8 cellular contexts compared by ENCODE assay signal in the genomic region with DNA sequence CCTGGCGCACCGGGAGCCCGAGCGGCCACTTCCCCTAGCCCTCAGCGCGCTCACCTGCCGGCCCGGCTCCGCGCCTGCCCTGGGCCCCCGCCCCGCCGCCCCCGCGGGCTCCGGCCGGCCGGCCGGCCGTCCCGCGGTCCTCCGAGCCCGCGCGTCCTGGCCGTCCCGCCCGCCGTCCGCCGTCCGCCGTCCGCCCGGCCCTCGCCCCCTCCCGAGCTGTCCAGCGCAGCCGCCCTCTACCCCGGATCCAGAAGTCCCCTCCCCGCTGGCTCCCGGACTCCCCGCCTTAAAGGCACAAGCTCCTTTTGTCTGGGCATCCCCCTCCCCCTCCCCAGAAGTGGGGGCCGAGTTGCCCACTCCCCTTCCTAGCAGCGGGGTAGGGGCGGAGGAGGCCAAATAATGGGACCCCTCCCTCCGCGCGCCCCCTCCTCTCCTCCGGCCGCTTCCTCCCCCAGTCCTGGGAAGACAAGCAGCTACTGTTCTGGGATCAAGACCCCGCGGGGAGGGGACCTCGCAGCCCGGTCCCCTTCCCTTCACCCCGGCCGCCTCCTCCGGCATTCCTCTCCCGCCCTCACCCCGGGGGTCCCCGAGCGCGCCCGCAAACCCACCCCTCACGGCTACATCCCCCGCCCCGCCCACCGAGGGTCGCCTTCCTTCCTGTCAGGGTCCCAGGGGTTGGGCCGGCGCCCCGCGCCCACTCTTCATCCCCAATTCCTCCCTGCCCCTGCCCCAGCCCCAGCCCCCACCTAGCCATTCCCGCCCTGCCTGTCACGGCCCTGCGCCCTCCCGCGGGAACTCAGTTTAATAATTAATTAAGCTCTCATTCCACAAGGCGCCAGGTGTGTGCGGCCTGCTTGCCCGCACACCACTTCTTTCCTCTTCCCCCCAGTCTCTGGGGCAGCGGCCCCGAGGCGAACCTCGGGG. TPM values are rescaled to one million over a fixed set of nuclear protein-coding genes. Genes with fewer than 3 reads are reported as not detected.
DNase-seq lines count a peak whose midpoint lies in the region; ATAC-seq and TF ChIP-seq lines count a peak whose summit lies in the region.

A gene (minus strand): TSS at position 238 of the 924 bp plus-strand sequence. CDS start 5,655 bp downstream, outside the sequence.

- ATAC-seq in mucosa of descending colon, result peak; percentile 89

- DNase-seq in SKM-1 treated with dmso at 0.1 percent for 144 hours (lab: John Stamatoyannopoulos, UW; ENCODE audit: unreplicated experiment), result peak; percentile 17
- no peak for DNase-seq in SKM-1 (lab: John Stamatoyannopoulos, UW; ENCODE audit: unreplicated experiment)
- peak; percentile 87 for DNase-seq in WERI-Rb-1
- DNase-seq in esophagus squamous epithelium (lab: John Stamatoyannopoulos, UW), result no peak
- DNase-seq in mucosa of descending colon, result peak; percentile 86 to 88 (median 87)
- DNase-seq in ureter (ENCODE audit: low spot score), result peak; percentile 87
- no peak for DNase-seq in activated gamma-delta T cell treated with Interleukin-2 at 50 U/mL for 16 hours

- H3K4me1 ChIP-seq in HUES6 (ENCODE audit: control insufficient read depth, insufficient read depth, low read length), result peaks cover 14% of the 10 kb centered on the region
- H3K4me1 ChIP-seq in esophagus squamous epithelium, result peaks cover 17 to 46% (median 21%) of the 10 kb centered on the region in 3 donors
- H3K4me1 ChIP-seq in mucosa of descending colon (ENCODE audit: low read depth), result peaks cover 30% of the 10 kb centered on the region

- H3K4me3 ChIP-seq in HUES6 (ENCODE audit: low read depth, low read length) (peak within 1 kb of the TSS; percentile 99), WERI-Rb-1 (ENCODE audit: low read depth, low read length) (peak within 1 kb of the TSS; percentile 73), esophagus squamous epithelium (peak within 1 kb of the TSS; percentile 79 to 92 (median 87)), mucosa of descending colon (peak within 1 kb of the TSS; percentile 78)

- H3K27me3 ChIP-seq in HUES6 (ENCODE audit: control insufficient read depth, insufficient read depth, low read length) (peaks cover 11% of the 10 kb centered on the region), WERI-Rb-1 (ENCODE audit: insufficient read depth, low read depth, severe bottlenecking) (no peaks in the 10 kb centered on the region), esophagus squamous epithelium (no peaks in the 10 kb centered on the region)

- peak within 1 kb of the TSS; percentile 78 for H3K9ac ChIP-seq in HUES6 (ENCODE audit: low read length)

- no peak for TF ChIP-seq CTCF in WERI-Rb-1 (IDR thresholded peaks at IDR 0.05; ENCODE audit: low read depth, low read length)
- TF ChIP-seq CTCF in esophagus squamous epithelium (IDR thresholded peaks at IDR 0.05), result no peak
- no peak for TF ChIP-seq CTCF in mucosa of descending colon (IDR thresholded peaks at IDR 0.05)

- H3K27ac ChIP-seq in HUES6 (ENCODE audit: low read depth, low read length) (peak within 1 kb of the TSS; percentile 57; the same call in 1 of the 2 replicates), WERI-Rb-1 (peak within 1 kb of the TSS; percentile 87), esophagus squamous epithelium (peak within 1 kb of the TSS; percentile 90 to 92 (median 91))

- intact Hi-C loops in esophagus squamous epithelium (cut with DNase I) (no loop called here), mucosa of descending colon (cut with DNase I, micrococcal nuclease) (no loop called here)

- no peaks in the 10 kb centered on the region for H3K9me3 ChIP-seq in HUES6 (ENCODE audit: control insufficient read depth, insufficient read depth, low read depth, low read length)
- H3K9me3 ChIP-seq in WERI-Rb-1 (ENCODE audit: severe bottlenecking), result no peaks in the 10 kb centered on the region
- H3K9me3 ChIP-seq in esophagus squamous epithelium, result no peaks in the 10 kb centered on the region
- H3K9me3 ChIP-seq in mucosa of descending colon, result no peaks in the 10 kb centered on the region

- peak in 1 of 4 donors; percentile 18 for TF ChIP-seq POLR2A in esophagus squamous epithelium (IDR thresholded peaks at IDR 0.05)

- H3K36me3 ChIP-seq in HUES6 (ENCODE audit: control insufficient read depth, insufficient read depth, low read length) (no peaks in the 10 kb centered on the region), WERI-Rb-1 (no peaks in the 10 kb centered on the region), esophagus squamous epithelium (no peaks in the 10 kb centered on the region), mucosa of descending colon (ENCODE audit: low read depth) (no peaks in the 10 kb centered on the region)

- 0% methylated on average over 6 to 8 of the region's 86 CpGs for WGBS in esophagus squamous epithelium, 2 donors

RNA-seq across cellular contexts. Expression of the gene that starts here (rescaled TPM):
- total RNA-seq in esophagus squamous epithelium (10 to 100 TPM; 11.5 to 14.7 (median 13.9) TPM), mucosa of descending colon (100 to 1,000 TPM in 2 of 3 donors, 10 to 100 TPM in 1; 91.6 to 207 (median 102) TPM), ureter (98.0 TPM)

Comparison
In these comparisons a context has a peak if more than half of its experiments do, and no peak if none do; other contexts are left out.
1. DNase-seq: peak in SKM-1 treated with dmso at 0.1 percent for 144 hours (single experiment), WERI-Rb-1 (single experiment), mucosa of descending colon (3 of 3) and ureter (single experiment); none in SKM-1 (single experiment), esophagus squamous epithelium (single experiment) and activated gamma-delta T cell treated with Interleukin-2 at 50 U/mL for 16 hours (single experiment).
2. Peak in every context shown above with its lines, with median percentiles within 50 percentile points of each other: H3K27ac ChIP-seq and H3K4me3 ChIP-seq.